Comparison of ENCODE assay signal across 8 cellular contexts in the genomic region with DNA sequence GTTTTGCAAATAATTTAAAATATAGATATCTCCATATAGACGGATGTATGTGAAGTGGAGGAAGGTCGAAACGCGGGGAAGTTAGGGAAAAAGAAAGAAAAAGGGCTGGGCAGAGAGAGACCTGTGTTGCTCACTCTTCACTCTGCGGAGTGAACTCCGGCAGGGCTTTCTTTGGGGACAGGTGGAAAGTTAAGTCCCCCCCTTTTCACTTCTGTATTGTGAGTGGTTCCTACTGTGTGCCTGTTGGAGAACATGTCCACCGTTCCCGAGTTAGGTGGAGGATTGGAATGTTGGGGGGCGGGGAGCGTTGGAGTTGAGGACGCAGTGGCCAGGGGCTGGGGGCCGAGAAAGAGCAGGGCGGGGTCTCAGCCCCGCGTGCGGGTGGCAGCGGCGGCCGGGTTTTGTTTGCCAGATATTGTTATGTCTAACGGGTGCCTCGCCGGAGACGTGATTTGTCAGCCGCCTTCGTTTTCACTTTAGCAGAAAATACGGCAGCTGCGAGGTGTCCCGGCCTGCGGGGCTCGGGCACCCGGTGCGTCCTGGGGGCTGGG.
DNase-seq lines count a peak whose midpoint lies in the region; ATAC-seq and TF ChIP-seq lines count a peak whose summit lies in the region.

No MANE protein-coding gene starts in this region.

- H3K27ac Mint-ChIP-seq in T-helper 2 cell treated with Interferon-gamma antibody and Interleukin-4, amounts not matched to agents 5 μg/mL and 100 μg/mL, for 36 hours, result peak overlapping the region; percentile 52

- H3K9me3 ChIP-seq in SK-N-MC (ENCODE audit: low read depth, low read length), result no peaks in the 10 kb centered on the region

- no peak for DNase-seq in T-helper 2 cell treated with Interferon-gamma antibody and Interleukin-4, amounts not matched to agents 5 μg/mL and 100 μg/mL, for 36 hours (ENCODE audit: low spot score)
- DNase-seq in T-helper 2 cell, result no peak
- no peak for DNase-seq in SK-N-MC (ENCODE audit: low read depth, low spot score)
- DNase-seq in foreskin keratinocyte, result no peak
- no peak for DNase-seq in germinal center (ENCODE audit: low spot score)

- H3K9ac ChIP-seq in SK-N-MC (ENCODE audit: insufficient read length) (peak overlapping the region; percentile 59), rectal smooth muscle tissue (ENCODE audit: low read length) (no peak overlapping the region)

- H3K27ac ChIP-seq in SK-N-MC, result no peak overlapping the region
- no peak overlapping the region for H3K27ac ChIP-seq in foreskin keratinocyte
- no peak overlapping the region for H3K27ac ChIP-seq in rectal smooth muscle tissue (ENCODE audit: low read depth, low read length)

- H3K36me3 Mint-ChIP-seq in T-helper 2 cell treated with Interferon-gamma antibody and Interleukin-4, amounts not matched to agents 5 μg/mL and 100 μg/mL, for 36 hours (ENCODE audit: low read depth), result peaks cover 5% of the 10 kb centered on the region

- H3K4me1 ChIP-seq in foreskin keratinocyte (no peaks in the 10 kb centered on the region), rectal smooth muscle tissue (ENCODE audit: control insufficient read depth, insufficient read depth, low read length) (no peaks in the 10 kb centered on the region)

- H3K4me3 ChIP-seq in SK-N-MC (peak overlapping the region; percentile 84), rectal smooth muscle tissue (ENCODE audit: low read length) (peak overlapping the region; percentile 65)

- ATAC-seq in foreskin keratinocyte (peak; percentile 24), HG03159 (IDR thresholded peaks at IDR 0.05; ENCODE audit: unreplicated experiment) (no peak), HG03025 (IDR thresholded peaks at IDR 0.05; ENCODE audit: low FRiP score, unreplicated experiment) (no peak)

- H3K9me3 Mint-ChIP-seq in T-helper 2 cell treated with Interferon-gamma antibody and Interleukin-4, amounts not matched to agents 5 μg/mL and 100 μg/mL, for 36 hours, result no peaks in the 10 kb centered on the region

- H3K36me3 ChIP-seq in SK-N-MC (ENCODE audit: insufficient read depth, low read length), result no peaks in the 10 kb centered on the region
- no peaks in the 10 kb centered on the region for H3K36me3 ChIP-seq in rectal smooth muscle tissue (ENCODE audit: control insufficient read depth, insufficient read depth, low read length)

- peaks cover 71% of the 10 kb centered on the region for H3K27me3 Mint-ChIP-seq in T-helper 2 cell treated with Interferon-gamma antibody and Interleukin-4, amounts not matched to agents 5 μg/mL and 100 μg/mL, for 36 hours (ENCODE audit: low read depth)

- peaks cover 87% of the 10 kb centered on the region for H3K27me3 ChIP-seq in foreskin keratinocyte
- H3K27me3 ChIP-seq in rectal smooth muscle tissue (ENCODE audit: control insufficient read depth, insufficient read depth, low read length), result peaks cover 12% of the 10 kb centered on the region

- peaks cover 18% of the 10 kb centered on the region for H3K4me1 Mint-ChIP-seq in T-helper 2 cell treated with Interferon-gamma antibody and Interleukin-4, amounts not matched to agents 5 μg/mL and 100 μg/mL, for 36 hours (ENCODE audit: low read depth)

- H3K4me3 Mint-ChIP-seq in T-helper 2 cell treated with Interferon-gamma antibody and Interleukin-4, amounts not matched to agents 5 μg/mL and 100 μg/mL, for 36 hours, result peak overlapping the region; percentile 85

- TF ChIP-seq CTCF in foreskin keratinocyte (conservative IDR thresholded peaks at IDR 0.05), result no peak
